29 cellular contexts compared by ENCODE assay signal in the genomic region with DNA sequence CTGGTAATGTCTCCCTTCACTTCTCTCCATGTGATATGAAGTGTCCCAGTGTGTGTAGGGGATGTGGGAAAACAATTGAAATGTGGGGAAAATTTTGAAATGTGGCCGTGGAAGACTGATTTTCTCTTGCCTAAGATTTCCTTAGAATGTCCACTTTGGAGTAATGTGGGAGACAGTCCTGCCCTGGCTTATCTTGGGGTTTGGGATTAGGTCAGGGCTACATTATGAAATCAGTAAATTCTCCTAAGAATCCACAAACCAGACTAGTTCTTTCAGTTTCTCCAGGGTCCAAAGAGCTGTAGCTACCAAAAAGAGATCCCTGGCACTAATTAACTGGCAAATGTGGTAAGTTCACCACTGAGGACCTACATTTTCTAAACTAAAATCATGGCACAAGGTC. TPM values are rescaled to one million over a fixed set of nuclear protein-coding genes. Genes with fewer than 3 reads are reported as not detected.
"Had no signal": no experiment of that assay in that cellular context is flagged by ENCODE, and none has a peak within 500 bp of the region (broad histone marks: within the 10 kb centered on the region; RNA-seq: fewer than 3 reads in every experiment).

No MANE protein-coding gene starts in this region.

- H3K9me3 ChIP-seq: neutrophil, pancreas, prostate gland, right lobe of liver, spleen, suprapubic skin, testis, tibial artery, transverse colon, vagina had no signal

- H3K27ac ChIP-seq: neutrophil, pancreas, prostate gland, skin epidermis, spleen, suprapubic skin, testis, tibial artery, transverse colon, vagina had no signal

- H3K4me2 ChIP-seq: smooth muscle cell had no signal

- ATAC-seq: naive thymus-derived CD8-positive, alpha-beta T cell; natural killer cell treated with Interleukin-12 subunit alpha and Interleukin-12 subunit beta and Interleukin-15 and Interleukin-18, amount 100 ng/mL, for 72 hours; pancreas; right cardiac atrium; stimulated activated memory B cell treated with anti-CD40 and anti-IgM and Interleukin-4, amounts not matched to agents 10 μg/mL and 1 μg/mL and 100 μg/mL, for 72 hours; stimulated activated naive CD8-positive, alpha-beta T cell treated with anti-CD3 and anti-CD28 coated beads, Interleukin-15, amount 100 ng/mL, for 72 hours; stimulated activated naive CD8-positive, alpha-beta T cell treated with anti-CD3 and anti-CD28 coated beads, Interleukin-15, Interleukin-2, amounts not matched to agents 100 U/mL and 50 U/mL, for 24 hours had no signal

- H3K4me1 ChIP-seq: pancreas, prostate gland, spleen, suprapubic skin, testis, tibial artery, transverse colon, vagina had no signal

- FAIRE-seq: pancreas, urothelium cell line had no signal

- H3K4me3 ChIP-seq: pancreas, prostate gland, right lobe of liver, skin epidermis, smooth muscle cell, spleen, suprapubic skin, testis, tibial artery, transverse colon, vagina had no signal

- H3K27me3 ChIP-seq: pancreas, right lobe of liver, suprapubic skin, testis, tibial artery, vagina had no signal

- DNase-seq: naive thymus-derived CD8-positive, alpha-beta T cell; nephron progenitor cell; nucleus accumbens; pancreas; right cardiac atrium; right lobe of liver; spleen; stimulated activated CD4-positive, alpha-beta T cell treated with anti-CD3 and anti-CD28 coated beads, Interleukin-12 subunit alpha, Interleukin-12 subunit beta, amount 100 ng/mL, for 4 hours; stimulated activated CD4-positive, alpha-beta T cell treated with anti-CD3 and anti-CD28 coated beads, Interleukin-1b, Interleukin-23, amount 100 ng/mL, for 48 hours; stimulated activated CD4-positive, alpha-beta T cell treated with anti-CD3 and anti-CD28 coated beads, Interleukin-4, amount 100 ng/mL, for 1 hour; stimulated activated CD4-positive, alpha-beta T cell treated with anti-CD3 and anti-CD28 coated beads, Interleukin-4, amount 100 ng/mL, for 4 hours; stimulated activated CD8-positive, alpha-beta memory T cell treated with anti-CD3 and anti-CD28 coated beads, Interleukin-4, amount 100 ng/mL, for 48 hours; stimulated activated naive CD4-positive, alpha-beta T cell; stimulated activated naive CD8-positive, alpha-beta T cell treated with anti-CD3 and anti-CD28 coated beads, Interleukin-15, amount 100 ng/mL, for 72 hours; stimulated activated naive CD8-positive, alpha-beta T cell treated with anti-CD3 and anti-CD28 coated beads, Interleukin-15, Interleukin-2, amounts not matched to agents 100 U/mL and 50 U/mL, for 24 hours; substantia nigra; testis; tibial artery; transverse colon had no signal

- H3K36me3 ChIP-seq: neutrophil, pancreas, prostate gland, spleen, suprapubic skin, transverse colon, vagina had no signal

RNA-seq across cellular contexts. Expression of a gene that starts 22.8 kb away (rescaled TPM):
- total RNA-seq: natural killer cell treated with Interleukin-12 subunit alpha and Interleukin-12 subunit beta and Interleukin-15 and Interleukin-18, amount 100 ng/mL, for 72 hours had no signal

RNA-seq across cellular contexts. Expression of a gene that starts 29.4 kb away (rescaled TPM):
- total RNA-seq: naive thymus-derived CD8-positive, alpha-beta T cell; natural killer cell treated with Interleukin-12 subunit alpha and Interleukin-12 subunit beta and Interleukin-15 and Interleukin-18, amount 100 ng/mL, for 72 hours; pulmonary artery endothelial cell had no signal
- polyA plus RNA-seq: naive thymus-derived CD8-positive, alpha-beta T cell had no signal
